In the genomic region with DNA sequence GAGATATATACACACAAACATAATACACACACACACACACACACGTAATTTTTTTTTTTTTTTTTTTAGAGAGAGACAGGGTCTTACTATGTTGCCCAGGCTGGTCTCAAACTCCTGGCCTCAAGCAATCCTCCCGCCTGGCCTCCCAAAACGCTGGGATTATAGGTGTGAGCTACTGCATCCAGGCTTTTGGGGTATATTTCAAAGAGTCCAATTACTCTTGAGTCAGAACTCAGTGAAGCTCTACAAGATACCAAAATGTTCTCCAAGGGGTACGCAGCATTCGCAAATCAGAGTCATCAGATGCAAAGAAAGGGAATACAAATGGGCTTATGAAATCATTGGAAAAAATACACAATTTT, we compare ENCODE assay signal across 9 cellular contexts. TPM values are rescaled to one million over a fixed set of nuclear protein-coding genes. Genes with fewer than 3 reads are reported as not detected.
DNase-seq lines count a peak whose midpoint lies in the region; ATAC-seq and TF ChIP-seq lines count a peak whose summit lies in the region.
"Had no signal": no experiment of that assay in that cellular context is flagged by ENCODE, and none has a peak within 500 bp of the region (broad histone marks: within the 10 kb centered on the region; RNA-seq: fewer than 3 reads in every experiment).

No MANE protein-coding gene starts in this region.

- ATAC-seq in right cardiac atrium: peak in 1 of 2 donors; percentile 19

- H3K27ac ChIP-seq in Peyer's patch (peak overlapping the region; percentile 37 to 81 (median 58)), right cardiac atrium (ENCODE audit: low read length) (peak overlapping the region; percentile 80), tibial nerve (peak overlapping the region; percentile 56 to 88 (median 72))
- H3K27ac ChIP-seq: C4-2B had no signal

- TF ChIP-seq CTCF in Peyer's patch (IDR thresholded peaks at IDR 0.05) (no peak), tibial nerve (IDR thresholded peaks at IDR 0.05) (no peak)

- DNase-seq in activated T-cell treated with anti-CD3 and anti-CD28 coated beads, Interleukin-2, amount 50 U/mL, for 24 hours: peak; percentile 49
- DNase-seq in activated T-cell treated with anti-CD3 and anti-CD28 coated beads for 4 hours (no peak), Peyer's patch (no peak), right cardiac atrium (no peak), tibial nerve (ENCODE audit: low spot score in 2 of 2) (no peak), LoVo (ENCODE audit: low spot score) (no peak), inferior parietal cortex (ENCODE audit: extremely low spot score) (no peak)
- no peak for DNase-seq in activated effector memory CD4-positive, alpha-beta T cell treated with anti-CD3 and anti-CD28 coated beads, Interleukin-2, amount 50 U/mL, for 16 hours

- H3K9me3 Mint-ChIP-seq in activated T-cell treated with anti-CD3 and anti-CD28 coated beads, Interleukin-2, amount 50 U/mL, for 24 hours: peaks cover 2% of the 10 kb centered on the region

- H3K27me3 Mint-ChIP-seq in activated T-cell treated with anti-CD3 and anti-CD28 coated beads, Interleukin-2, amount 50 U/mL, for 24 hours: no peaks in the 10 kb centered on the region

- no peak for TF ChIP-seq EP300 in tibial nerve (IDR thresholded peaks at IDR 0.05)

- H3K9me3 ChIP-seq in Peyer's patch (no peaks in the 10 kb centered on the region), right cardiac atrium (ENCODE audit: control insufficient read depth, low read length) (no peaks in the 10 kb centered on the region), tibial nerve (no peaks in the 10 kb centered on the region)

- H3K36me3 Mint-ChIP-seq in activated T-cell treated with anti-CD3 and anti-CD28 coated beads, Interleukin-2, amount 50 U/mL, for 24 hours (ENCODE audit: low read depth): no peaks in the 10 kb centered on the region

- TF ChIP-seq POLR2A in Peyer's patch (IDR thresholded peaks at IDR 0.05) (no peak), tibial nerve (IDR thresholded peaks at IDR 0.05) (no peak)

- H3K36me3 ChIP-seq in Peyer's patch (no peaks in the 10 kb centered on the region), tibial nerve (no peaks in the 10 kb centered on the region)

- peak overlapping the region; percentile 99 for H3K27ac Mint-ChIP-seq in activated T-cell treated with anti-CD3 and anti-CD28 coated beads, Interleukin-2, amount 50 U/mL, for 24 hours

- H3K4me1 ChIP-seq in Peyer's patch (peaks cover 0 to 19% (median 10%) of the 10 kb centered on the region in 4 donors), right cardiac atrium (ENCODE audit: control insufficient read depth, insufficient read depth, low read length) (peaks cover 2% of the 10 kb centered on the region), tibial nerve (peaks cover 0 to 37% (median 30%) of the 10 kb centered on the region in 4 donors)

- intact Hi-C loops in right cardiac atrium (cut with DNase I): no loop called here

- peaks cover 82% of the 10 kb centered on the region for H3K4me1 Mint-ChIP-seq in activated T-cell treated with anti-CD3 and anti-CD28 coated beads, Interleukin-2, amount 50 U/mL, for 24 hours (ENCODE audit: low read depth)

- H3K27me3 ChIP-seq in Peyer's patch (no peaks in the 10 kb centered on the region), right cardiac atrium (ENCODE audit: control insufficient read depth, insufficient read depth) (no peaks in the 10 kb centered on the region), tibial nerve (no peaks in the 10 kb centered on the region)

- H3K4me3 ChIP-seq in Peyer's patch (no peak overlapping the region), right cardiac atrium (ENCODE audit: low read length) (no peak overlapping the region), tibial nerve (no peak overlapping the region)

- 71% methylated on average over 5 of the region's 5 CpGs for WGBS in right cardiac atrium
- WGBS in tibial nerve, 2 donors: 44 to 52% methylated on average over 5 of the region's 5 CpGs

- H3K4me3 Mint-ChIP-seq in activated T-cell treated with anti-CD3 and anti-CD28 coated beads, Interleukin-2, amount 50 U/mL, for 24 hours: peak overlapping the region; percentile 66

RNA-seq across cellular contexts. Expression of a gene that starts 54.0 kb away (rescaled TPM):
- 10 to 100 TPM in 1 of 4 donors, 1 to 10 TPM in 3; 4.6 to 25.6 (median 6.0) TPM for total RNA-seq in Peyer's patch
- 1 to 10 TPM; 2.0 to 5.9 (median 3.5) TPM for total RNA-seq in right cardiac atrium
- polyA plus RNA-seq in right cardiac atrium: 3.9 TPM
- 10 to 100 TPM; 23.6 to 34.9 (median 30.7) TPM for total RNA-seq in tibial nerve
